ENCODE assay signal across 8 cellular contexts in genomic region chr2:69305712-69306611, GRCh38.
DNase-seq lines count a peak whose midpoint lies in the region; ATAC-seq, FAIRE-seq and TF ChIP-seq lines count a peak whose summit lies in the region.

No MANE protein-coding gene starts in this region.

- no peak for TF ChIP-seq POLR2A in NB4 (IDR thresholded peaks at IDR 0.05; ENCODE audit: extremely low read depth, insufficient read length)
- TF ChIP-seq POLR2A in endothelial cell of umbilical vein (IDR thresholded peaks at IDR 0.05; ENCODE audit: low read depth, low read length), result no peak

- H3K9ac ChIP-seq in endothelial cell of umbilical vein (replicated peaks; ENCODE audit: extremely low read depth, insufficient read depth, low read length) (peak overlapping the region; percentile 70), neural progenitor cell (no peak overlapping the region)

- peaks cover 11% of the 10 kb centered on the region for H3K4me1 ChIP-seq in endothelial cell of umbilical vein (ENCODE audit: control insufficient read depth, extremely low read depth, insufficient read depth, low read length)
- H3K4me1 ChIP-seq in neural progenitor cell, result peaks cover 6% of the 10 kb centered on the region

- peak overlapping the region in 2 of 7 donors; percentile 18 to 69 for H3K27ac Mint-ChIP-seq in CD14-positive monocyte
- H3K27ac Mint-ChIP-seq in neural progenitor cell, result no peak overlapping the region

- H3K79me2 ChIP-seq in endothelial cell of umbilical vein (ENCODE audit: control insufficient read depth, insufficient read depth, low read length) (no peaks in the 10 kb centered on the region), neural progenitor cell (ENCODE audit: low read depth) (no peaks in the 10 kb centered on the region)

- dilution Hi-C loops in endothelial cell of umbilical vein (cut with MboI; ENCODE audit: extremely low pct_ligation_motif_present, low sequenced_read_pairs), result no loop called here

- H3K4me2 ChIP-seq in endothelial cell of umbilical vein (ENCODE audit: insufficient read depth, low read length) (peak overlapping the region; percentile 57), neural progenitor cell (peak overlapping the region; percentile 85)

- H2AFZ ChIP-seq in endothelial cell of umbilical vein (ENCODE audit: low read depth, low read length), result peak overlapping the region; percentile 84
- H2AFZ ChIP-seq in neural progenitor cell (replicated peaks), result peak overlapping the region; percentile 82

- peaks cover 3 to 12% (median 8%) of the 10 kb centered on the region in 7 donors for H3K9me3 Mint-ChIP-seq in CD14-positive monocyte
- H3K9me3 Mint-ChIP-seq in neural progenitor cell, result no peaks in the 10 kb centered on the region

- H3K36me3 Mint-ChIP-seq in CD14-positive monocyte (peaks cover 3 to 5% of the 10 kb centered on the region in 2 donors), neural progenitor cell (no peaks in the 10 kb centered on the region)

- DNase-seq in CD14-positive monocyte (ENCODE audit: low spot score), result no peak
- DNase-seq in NB4 (ENCODE audit: low read depth), result peak; percentile 28
- no peak for DNase-seq in endothelial cell of umbilical vein (ENCODE audit: low read depth, low spot score)
- DNase-seq in neural progenitor cell (ENCODE audit: low spot score), result peak; percentile 50
- DNase-seq in EL, result no peak
- no peak for DNase-seq in NCI-H2081 treated with DMSO at 0.1 percent for 48 hours (lab: John Stamatoyannopoulos, UW)
- DNase-seq in activated CD4-positive, alpha-beta T cell treated with anti-CD3 and anti-CD28 coated beads for 1 hour, result no peak

- H3K27me3 Mint-ChIP-seq in CD14-positive monocyte (ENCODE audit: low read depth in 3 of 3) (peaks cover 18 to 31% (median 25%) of the 10 kb centered on the region in 3 donors), neural progenitor cell (ENCODE audit: insufficient read depth, low read depth) (peaks cover 16% of the 10 kb centered on the region)

- CTCF ChIA-PET in endothelial cell of umbilical vein (lab: Charles Lee), result interaction anchor here (0.8 to 4.2 kb wide), 32 partner anchors 7 to 369 kb away, joined by 3 to 38 read pairs (median 6); partner anchors contain the start of gene ANTXR1

- ATAC-seq in HG03159 (IDR thresholded peaks at IDR 0.05; ENCODE audit: unreplicated experiment), result no peak

- TF ChIP-seq CTCF in CD14-positive monocyte (IDR thresholded peaks at IDR 0.05), result no peak
- no peak for TF ChIP-seq CTCF in NB4 (IDR thresholded peaks at IDR 0.05; ENCODE audit: low read depth, low read length)
- no peak for TF ChIP-seq CTCF in endothelial cell of umbilical vein (IDR thresholded peaks at IDR 0.05; ENCODE audit: extremely low read depth in 1 of 2, insufficient read depth in 1 of 2, low read depth in 1 of 2, low read length in 2 of 2)
- no peak for TF ChIP-seq CTCF in neural progenitor cell (IDR thresholded peaks at IDR 0.05)

- H3K27ac ChIP-seq in endothelial cell of umbilical vein (ENCODE audit: insufficient read depth, low read depth, low read length) (peak overlapping the region; percentile 69), neural progenitor cell (no peak overlapping the region)

- no peaks in the 10 kb centered on the region for H3K9me1 ChIP-seq in endothelial cell of umbilical vein (replicated peaks; ENCODE audit: control insufficient read depth, extremely low read depth, insufficient read depth, low read length)

- TSS peak; percentile 52 for BruUV-seq in endothelial cell of umbilical vein (replicated peaks; lab: Mats Ljungman, UMichigan)

- H4K20me1 ChIP-seq in endothelial cell of umbilical vein (replicated peaks; ENCODE audit: control insufficient read depth, extremely low read depth, insufficient read depth, low read length) (no peaks in the 10 kb centered on the region), neural progenitor cell (ENCODE audit: low read depth) (no peaks in the 10 kb centered on the region)

- peaks cover 5% of the 10 kb centered on the region for H3F3A ChIP-seq in neural progenitor cell (ENCODE audit: low read depth)

- H3K27me3 ChIP-seq in endothelial cell of umbilical vein (ENCODE audit: control insufficient read depth in 2 of 2, insufficient read depth in 2 of 2, low read length in 2 of 2) (no peaks in the 10 kb centered on the region), neural progenitor cell (peaks cover 39% of the 10 kb centered on the region)

- H3K4me3 ChIP-seq in NB4 (ENCODE audit: low read depth, low read length) (no peak overlapping the region), endothelial cell of umbilical vein (replicated peaks in 1 of 3; ENCODE audit: insufficient read depth in 1 of 3, low read depth in 1 of 3, low read length in 3 of 3) (peak overlapping the region; percentile 17 to 42 (median 24)), neural progenitor cell (peak overlapping the region; percentile 54)

- H3K4me3 Mint-ChIP-seq in CD14-positive monocyte (peak overlapping the region; percentile 82 to 92), neural progenitor cell (peak overlapping the region; percentile 83)

- intact Hi-C loops in CD14-positive monocyte (cut with micrococcal nuclease), result loop anchor here in 1 of 2 donors (2.0 kb wide), 1 partner anchor 279 kb away; no protein-coding TSS in a partner anchor
- intact Hi-C loops in endothelial cell of umbilical vein (cut with micrococcal nuclease), result loop anchor here (1.0 to 5.0 kb wide), 6 partner anchors 31 to 223 kb away; no protein-coding TSS in a partner anchor

- H3K36me3 ChIP-seq in endothelial cell of umbilical vein (ENCODE audit: control insufficient read depth in 2 of 2, extremely low read depth in 1 of 2, insufficient read depth in 2 of 2, low read length in 2 of 2), result no peaks in the 10 kb centered on the region
- H3K36me3 ChIP-seq in neural progenitor cell, result no peaks in the 10 kb centered on the region

- peak; percentile 72 for FAIRE-seq in endothelial cell of umbilical vein (lab: Jason Lieb, UNC)

- no peaks in the 10 kb centered on the region for H3K9me3 ChIP-seq in endothelial cell of umbilical vein (replicated peaks; ENCODE audit: control insufficient read depth, insufficient read depth, low read length)
- no peaks in the 10 kb centered on the region for H3K9me3 ChIP-seq in neural progenitor cell (ENCODE audit: low read depth)

- H3K4me1 Mint-ChIP-seq in CD14-positive monocyte (peaks cover 29% of the 10 kb centered on the region), neural progenitor cell (peaks cover 9% of the 10 kb centered on the region)

- POLR2A ChIA-PET in endothelial cell of umbilical vein (lab: Charles Lee), result interaction anchor here (0.7 kb wide), 1 partner anchor 282 kb away, joined by 8 read pairs; no protein-coding TSS in a partner anchor

TF ChIP-seq in endothelial cell of umbilical vein, 7 proteins besides CTCF, POLR2A, EP300 and RAD21:
- no peak for TF ChIP-seq GATA2 (IDR thresholded peaks at IDR 0.05; ENCODE audit: insufficient read depth, insufficient read length, low read depth, low read length)
- TF ChIP-seq, protein P1, sequence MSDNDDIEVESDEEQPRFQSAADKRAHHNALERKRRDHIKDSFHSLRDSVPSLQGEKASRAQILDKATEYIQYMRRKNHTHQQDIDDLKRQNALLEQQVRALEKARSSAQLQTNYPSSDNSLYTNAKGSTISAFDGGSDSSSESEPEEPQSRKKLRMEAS (IDR thresholded peaks at IDR 0.05; ENCODE audit: insufficient read depth, insufficient read length), result no peak
- TF ChIP-seq MYC (IDR thresholded peaks at IDR 0.05; ENCODE audit: low read depth, low read length), result no peak
- no peak for TF ChIP-seq POLR2AphosphoS5 (IDR thresholded peaks at IDR 0.05; ENCODE audit: insufficient read depth, low read depth, low read length)
- TF ChIP-seq JUN (IDR thresholded peaks at IDR 0.05; ENCODE audit: borderline replicate concordance, insufficient read depth, insufficient read length, low read depth), result no peak
- TF ChIP-seq EZH2 (IDR thresholded peaks at IDR 0.05; ENCODE audit: borderline replicate concordance, low read depth, low read length, severe bottlenecking), result no peak
- no peak for TF ChIP-seq FOS (IDR thresholded peaks at IDR 0.05; ENCODE audit: borderline replicate concordance, insufficient read depth, low read length)

Comparison
In these comparisons a context has a peak if more than half of its experiments do, and no peak if none do; other contexts are left out.
1. DNase-seq: peak in NB4 (single experiment) and neural progenitor cell (single experiment); none in CD14-positive monocyte (single experiment), endothelial cell of umbilical vein (single experiment), EL (single experiment), NCI-H2081 treated with DMSO at 0.1 percent for 48 hours (single experiment) and activated CD4-positive, alpha-beta T cell treated with anti-CD3 and anti-CD28 coated beads for 1 hour (single experiment).